Comparison of ENCODE assay signal across 18 cellular contexts in genomic region chr10:35579726-35580420, GRCh38. TPM values are rescaled to one million over a fixed set of nuclear protein-coding genes. Genes with fewer than 3 reads are reported as not detected.
DNase-seq lines count a peak whose midpoint lies in the region; ATAC-seq and TF ChIP-seq lines count a peak whose summit lies in the region.
"Had no signal": no experiment of that assay in that cellular context is flagged by ENCODE, and none has a peak within 500 bp of the region (broad histone marks: within the 10 kb centered on the region; RNA-seq: fewer than 3 reads in every experiment).

No MANE protein-coding gene starts in this region.

- DNase-seq in NCI-H1694 treated with DMSO at 0.1 percent for 48 hours (lab: John Stamatoyannopoulos, UW) = peak; percentile 21
- no peak for DNase-seq in NCI-H1694 (lab: John Stamatoyannopoulos, UW)
- peak; percentile 92 for DNase-seq in LHCN-M2 (ENCODE audit: low read depth)
- peak; percentile 19 for DNase-seq in NCI-H82 treated with DMSO at 0.1 percent for 48 hours (lab: John Stamatoyannopoulos, UW; ENCODE audit: unreplicated experiment)
- DNase-seq in dermis blood vessel endothelial cell = no peak
- no peak for DNase-seq in left lobe of liver (ENCODE audit: low spot score)
- DNase-seq: Calu3; CD4-positive, alpha-beta T cell; DMS79 treated with DMSO at 0.1 percent for 48 hours; NCI-H1105; NCI-H2029; NCI-H526; PC-9; T-helper 17 cell had no signal

- no peak for TF ChIP-seq CTCF in nephron (IDR thresholded peaks at IDR 0.05; ENCODE audit: unreplicated experiment in 3 of 3)

- no peaks in the 10 kb centered on the region for H3K9me3 Mint-ChIP-seq in nephron
- H3K9me3 Mint-ChIP-seq: CD4-positive, alpha-beta T cell had no signal

- H3K4me1 Mint-ChIP-seq in nephron = peaks cover 52% of the 10 kb centered on the region

- H3K27ac Mint-ChIP-seq in nephron = peak overlapping the region; percentile 42 to 87 (median 58)
- H3K27ac Mint-ChIP-seq: CD4-positive, alpha-beta T cell; T-helper 17 cell had no signal

- peaks cover 5% of the 10 kb centered on the region for H3K36me3 Mint-ChIP-seq in nephron (ENCODE audit: low read depth)

- no peaks in the 10 kb centered on the region for H3K27me3 Mint-ChIP-seq in nephron (ENCODE audit: low read depth)
- H3K27me3 Mint-ChIP-seq: CD4-positive, alpha-beta T cell; T-helper 17 cell had no signal

- peak overlapping the region in 1 of 3 experiments; percentile 11 for H3K4me3 Mint-ChIP-seq in nephron
- H3K4me3 Mint-ChIP-seq: CD4-positive, alpha-beta T cell; T-helper 17 cell had no signal

- ATAC-seq in left lobe of liver = no peak
- ATAC-seq: A549, K562, T-helper 17 cell had no signal

RNA-seq across cellular contexts. Expression of gene GJD4, which starts 25.3 kb away (rescaled TPM):
- total RNA-seq in LHCN-M2 (2014; rRNA removed) (0.06 TPM in 1 of 2 replicates, not detected in the other), dermis blood vessel endothelial cell (not detected in 2 replicates), left lobe of liver (not detected)
- not detected for polyA plus RNA-seq in LHCN-M2 (2012)
- total RNA-seq: Calu3; CD4-positive, alpha-beta T cell; K562; PC-9 had no signal
- polyA plus RNA-seq: A549, BJ, K562 had no signal

Comparison
In these comparisons a context has a peak if more than half of its experiments do, and no peak if none do; other contexts are left out.
1. DNase-seq: peak in NCI-H1694 treated with DMSO at 0.1 percent for 48 hours (single experiment), LHCN-M2 (single experiment) and NCI-H82 treated with DMSO at 0.1 percent for 48 hours (single experiment); none in NCI-H1694 (single experiment), dermis blood vessel endothelial cell (single experiment) and left lobe of liver (single experiment).